Comparison of ENCODE assay signal across 18 cellular contexts in the genomic region with DNA sequence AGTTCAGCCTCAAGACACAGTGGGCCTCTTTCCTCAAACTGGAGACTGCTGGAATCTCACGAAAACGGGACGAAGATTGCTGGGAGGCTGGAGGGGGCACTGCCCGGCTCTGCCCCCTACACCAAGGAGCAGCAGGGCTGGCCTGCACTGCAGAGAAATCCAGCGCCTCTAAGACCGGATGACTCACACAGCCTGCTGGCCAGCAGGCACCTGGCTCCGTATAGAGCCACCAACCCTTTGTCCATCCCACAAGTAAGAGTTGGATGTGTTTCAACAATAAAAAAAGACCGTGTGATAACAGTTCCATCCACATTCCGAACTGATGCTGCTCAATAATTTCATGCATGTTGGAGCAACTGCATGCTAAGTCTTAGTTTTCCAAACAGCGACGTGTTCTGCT. TPM values are rescaled to one million over a fixed set of nuclear protein-coding genes. Genes with fewer than 3 reads are reported as not detected.
DNase-seq lines count a peak whose midpoint lies in the region; ATAC-seq and TF ChIP-seq lines count a peak whose summit lies in the region.
"Had no signal": no experiment of that assay in that cellular context is flagged by ENCODE, and none has a peak within 500 bp of the region (broad histone marks: within the 10 kb centered on the region; RNA-seq: fewer than 3 reads in every experiment).

No MANE protein-coding gene starts in this region.

- H3K36me3 ChIP-seq in endodermal cell (ENCODE audit: control insufficient read depth, insufficient read depth, low read length) = peaks cover 31% of the 10 kb centered on the region

- no peak overlapping the region for H3K27ac ChIP-seq in endodermal cell (ENCODE audit: low read depth, low read length)
- H3K27ac ChIP-seq: brain microvascular endothelial cell, testis had no signal

- H3K4me3 ChIP-seq in endodermal cell (ENCODE audit: low read length) = no peak overlapping the region
- H3K4me3 ChIP-seq: testis had no signal

- H3K4me1 ChIP-seq in endodermal cell (ENCODE audit: control insufficient read depth, insufficient read depth, low read length) = peaks cover 12% of the 10 kb centered on the region

- POLR2A ChIA-PET in activated CD8-positive, alpha-beta T cell treated with anti-CD3 and anti-CD28 coated beads, Interleukin-2, amount 10 ng/mL, durations not matched to agents 7 days and 5 days (lab: Charles Lee) = no interaction called here

- 92 to 93% methylated on average over 5 to 11 of the region's 11 CpGs for WGBS in endodermal cell (ENCODE audit: insufficient coverage in 1 of 2, insufficient read length in 1 of 2), 2 experiments

- TF ChIP-seq CTCF in endodermal cell (conservative IDR thresholded peaks at IDR 0.05) (no peak), type B pancreatic cell (conservative IDR thresholded peaks at IDR 0.05) (no peak)

- H3K9me3 Mint-ChIP-seq in endodermal cell (no peaks in the 10 kb centered on the region), type B pancreatic cell (no peaks in the 10 kb centered on the region)
- no peaks in the 10 kb centered on the region for H3K9me3 Mint-ChIP-seq in activated CD8-positive, alpha-beta T cell treated with anti-CD3 and anti-CD28 coated beads, Interleukin-2, amount 10 ng/mL, durations not matched to agents 7 days and 5 days (ENCODE audit: insufficient read depth)

- DNase-seq in AG20443 (ENCODE audit: low spot score) (peak; percentile 55), LHCN-M2 (ENCODE audit: low read depth) (peak; percentile 42), endodermal cell (peak; percentile 31), islet precursor cell (peak; percentile 51), type B pancreatic cell (ENCODE audit: extremely low spot score, unreplicated experiment) (no peak), HT-29 (ENCODE audit: low spot score) (no peak)
- no peak for DNase-seq in activated CD8-positive, alpha-beta T cell treated with anti-CD3 and anti-CD28 coated beads, Interleukin-2, amount 10 ng/mL, durations not matched to agents 7 days and 5 days
- DNase-seq: activated CD8-positive, alpha-beta memory T cell treated with anti-CD3 and anti-CD28 coated beads for 24 hours; brain microvascular endothelial cell; COR-L47; GF-D8; Karpas-422; NCI-H187 treated with DMSO at 0.1 percent for 48 hours; NCI-H524; OCI-M1; stimulated activated CD4-positive, alpha-beta T cell treated with anti-CD3 and anti-CD28 coated beads, Interleukin-1b, Interleukin-23, amount 100 ng/mL, for 48 hours; testis had no signal

- CTCF ChIA-PET in activated CD8-positive, alpha-beta T cell treated with anti-CD3 and anti-CD28 coated beads, Interleukin-2, amount 10 ng/mL, durations not matched to agents 7 days and 5 days (lab: Charles Lee) = no interaction called here

- H3K36me3 Mint-ChIP-seq in endodermal cell (ENCODE audit: low read depth) = peaks cover 27% of the 10 kb centered on the region
- peaks cover 10% of the 10 kb centered on the region for H3K36me3 Mint-ChIP-seq in type B pancreatic cell
- H3K36me3 Mint-ChIP-seq in activated CD8-positive, alpha-beta T cell treated with anti-CD3 and anti-CD28 coated beads, Interleukin-2, amount 10 ng/mL, durations not matched to agents 7 days and 5 days (ENCODE audit: low read depth) = peaks cover 7% of the 10 kb centered on the region

- H3K27ac Mint-ChIP-seq in endodermal cell (no peak overlapping the region), type B pancreatic cell (no peak overlapping the region)
- H3K27ac Mint-ChIP-seq in activated CD8-positive, alpha-beta T cell treated with anti-CD3 and anti-CD28 coated beads, Interleukin-2, amount 10 ng/mL, durations not matched to agents 7 days and 5 days = no peak overlapping the region

- no peaks in the 10 kb centered on the region for H3K9me3 ChIP-seq in endodermal cell (ENCODE audit: control insufficient read depth, low read length)
- H3K9me3 ChIP-seq: testis had no signal

- H3K27me3 Mint-ChIP-seq in endodermal cell (ENCODE audit: insufficient read depth) (no peaks in the 10 kb centered on the region), type B pancreatic cell (no peaks in the 10 kb centered on the region)
- H3K27me3 Mint-ChIP-seq in activated CD8-positive, alpha-beta T cell treated with anti-CD3 and anti-CD28 coated beads, Interleukin-2, amount 10 ng/mL, durations not matched to agents 7 days and 5 days (ENCODE audit: low read depth) = no peaks in the 10 kb centered on the region

- no peaks in the 10 kb centered on the region for H3K27me3 ChIP-seq in endodermal cell (ENCODE audit: control insufficient read depth, insufficient read depth, low read length, poor library complexity, severe bottlenecking)
- H3K27me3 ChIP-seq: brain microvascular endothelial cell, testis had no signal

- H3K4me1 Mint-ChIP-seq in endodermal cell (peaks cover 16% of the 10 kb centered on the region), type B pancreatic cell (ENCODE audit: unreplicated experiment) (peaks cover 19% of the 10 kb centered on the region)
- peaks cover 10% of the 10 kb centered on the region for H3K4me1 Mint-ChIP-seq in activated CD8-positive, alpha-beta T cell treated with anti-CD3 and anti-CD28 coated beads, Interleukin-2, amount 10 ng/mL, durations not matched to agents 7 days and 5 days (ENCODE audit: low read depth)

- no peak for ATAC-seq in GM21737 (IDR thresholded peaks at IDR 0.05; ENCODE audit: unreplicated experiment)
- ATAC-seq in activated CD8-positive, alpha-beta T cell treated with anti-CD3 and anti-CD28 coated beads, Interleukin-2, amount 10 ng/mL, durations not matched to agents 7 days and 5 days = no peak

- H3K4me3 Mint-ChIP-seq in endodermal cell (no peak overlapping the region), type B pancreatic cell (no peak overlapping the region)
- no peak overlapping the region for H3K4me3 Mint-ChIP-seq in activated CD8-positive, alpha-beta T cell treated with anti-CD3 and anti-CD28 coated beads, Interleukin-2, amount 10 ng/mL, durations not matched to agents 7 days and 5 days

- H3K9ac ChIP-seq in endodermal cell (ENCODE audit: extremely low read depth, low read length, poor library complexity, severe bottlenecking) = no peak overlapping the region

RNA-seq across cellular contexts. Expression of a gene that starts 11.5 kb away (rescaled TPM):
- total RNA-seq in LHCN-M2 (2014; rRNA removed) (5.0 and 6.2 TPM in 2 replicates), endodermal cell (1 to 10 TPM; 8.4 to 9.7 TPM), type B pancreatic cell (ENCODE audit: low replicate concordance) (6.0 and 10.8 TPM in 2 replicates)
- 3.3 TPM for polyA plus RNA-seq in LHCN-M2 (2012)
- polyA plus RNA-seq in endodermal cell (2013, experiment 1 of 2) = 5.9 TPM
- polyA plus RNA-seq in endodermal cell (2013, experiment 2 of 2) = 5.8 TPM
- 1 to 10 TPM; 5.3 to 6.8 TPM for total RNA-seq in activated CD8-positive, alpha-beta T cell treated with anti-CD3 and anti-CD28 coated beads, Interleukin-2, amount 10 ng/mL, durations not matched to agents 7 days and 5 days
- total RNA-seq in HT-29 (2014; rRNA removed; shearing (Covaris generic)) = 3.7 and 5.9 TPM in 2 replicates

RNA-seq across cellular contexts. Expression of a gene that starts 11.7 kb away (rescaled TPM):
- total RNA-seq in LHCN-M2 (2014; rRNA removed) = 72.8 and 78.4 TPM in 2 replicates
- polyA plus RNA-seq in LHCN-M2 (2012) = 107 TPM
- total RNA-seq in endodermal cell = 10 to 100 TPM; 61.6 to 73.1 TPM
- polyA plus RNA-seq in endodermal cell (2013, experiment 1 of 2) = 84.2 TPM
- polyA plus RNA-seq in endodermal cell (2013, experiment 2 of 2) = 70.5 TPM
- 143 and 179 TPM in 2 replicates for total RNA-seq in type B pancreatic cell (ENCODE audit: low replicate concordance)
- total RNA-seq in activated CD8-positive, alpha-beta T cell treated with anti-CD3 and anti-CD28 coated beads, Interleukin-2, amount 10 ng/mL, durations not matched to agents 7 days and 5 days = 100 to 1,000 TPM; 145 to 152 TPM
- 273 and 277 TPM in 2 replicates for total RNA-seq in HT-29 (2014; rRNA removed; shearing (Covaris generic))

RNA-seq across cellular contexts. Expression of a gene that starts 15.1 kb away (rescaled TPM):
- total RNA-seq in LHCN-M2 (2014; rRNA removed) (0.06 TPM in 1 of 2 replicates, not detected in the other), endodermal cell (not detected), type B pancreatic cell (ENCODE audit: low replicate concordance) (not detected in 2 replicates)
- polyA plus RNA-seq in LHCN-M2 (2012) = not detected
- not detected for polyA plus RNA-seq in endodermal cell (2013, experiment 1 of 2)
- polyA plus RNA-seq in endodermal cell (2013, experiment 2 of 2) = not detected
- total RNA-seq in activated CD8-positive, alpha-beta T cell treated with anti-CD3 and anti-CD28 coated beads, Interleukin-2, amount 10 ng/mL, durations not matched to agents 7 days and 5 days = not detected
- total RNA-seq in HT-29 (2014; rRNA removed; shearing (Covaris generic)) = not detected in 2 replicates

Comparison
In these comparisons a context has a peak if more than half of its experiments do, and no peak if none do; other contexts are left out.
1. DNase-seq: peak in AG20443 (single experiment), LHCN-M2 (single experiment), endodermal cell (single experiment) and islet precursor cell (single experiment); none in type B pancreatic cell (single experiment), activated CD8-positive, alpha-beta T cell treated with anti-CD3 and anti-CD28 coated beads, Interleukin-2, amount 10 ng/mL, durations not matched to agents 7 days and 5 days (single experiment) and HT-29 (single experiment).